In genomic region chr11:34953955-34954354, GRCh38 we compare ENCODE assay signal across 24 cellular contexts.
"Had no signal": no experiment of that assay in that cellular context is flagged by ENCODE, and none has a peak within 500 bp of the region (broad histone marks: within the 10 kb centered on the region; RNA-seq: fewer than 3 reads in every experiment).

No MANE protein-coding gene starts in this region.

- H3K4me1 Mint-ChIP-seq: activated naive CD4-positive, alpha-beta T cell treated with anti-CD3 and anti-CD28 coated beads, Interleukin-2, amount 10 ng/mL, durations not matched to agents 7 days and 5 days had no signal

- H3K27ac ChIP-seq: adrenal gland, cardiac muscle cell, SK-N-MC had no signal

- H3K4me3 ChIP-seq: adrenal gland, cardiac muscle cell, SK-N-MC had no signal

- H3K27me3 Mint-ChIP-seq: activated naive CD4-positive, alpha-beta T cell treated with anti-CD3 and anti-CD28 coated beads, Interleukin-2, amount 10 ng/mL, durations not matched to agents 7 days and 5 days; activated naive CD8-positive, alpha-beta T cell treated with anti-CD3 and anti-CD28 coated beads, Interleukin-2, amount 10 ng/mL, durations not matched to agents 7 days and 5 days; brain; T-cell had no signal

- H3K9me3 Mint-ChIP-seq: activated naive CD4-positive, alpha-beta T cell treated with anti-CD3 and anti-CD28 coated beads, Interleukin-2, amount 10 ng/mL, durations not matched to agents 7 days and 5 days; activated naive CD8-positive, alpha-beta T cell treated with anti-CD3 and anti-CD28 coated beads, Interleukin-2, amount 10 ng/mL, durations not matched to agents 7 days and 5 days; activated T-helper 2 cell treated with anti-CD3 and anti-CD28 coated beads, Interferon-gamma antibody, Interleukin-2, Interleukin-4, amounts not matched to agents 10 μg/mL and 5 μg/mL and 100 μg/mL, durations not matched to agents 14 hours and 24 hours and 36 hours; T-cell had no signal

- H3K9me3 ChIP-seq: adrenal gland had no signal

- H3K27me3 ChIP-seq: adrenal gland, cardiac muscle cell had no signal

- H3K4me3 Mint-ChIP-seq: activated naive CD4-positive, alpha-beta T cell treated with anti-CD3 and anti-CD28 coated beads, Interleukin-2, amount 10 ng/mL, durations not matched to agents 7 days and 5 days; activated naive CD8-positive, alpha-beta T cell treated with anti-CD3 and anti-CD28 coated beads, Interleukin-2, amount 10 ng/mL, durations not matched to agents 7 days and 5 days; brain; T-cell had no signal

- H3K36me3 ChIP-seq: adrenal gland had no signal

- H3K27ac Mint-ChIP-seq: activated naive CD4-positive, alpha-beta T cell treated with anti-CD3 and anti-CD28 coated beads, Interleukin-2, amount 10 ng/mL, durations not matched to agents 7 days and 5 days; activated naive CD8-positive, alpha-beta T cell treated with anti-CD3 and anti-CD28 coated beads, Interleukin-2, amount 10 ng/mL, durations not matched to agents 7 days and 5 days; activated T-helper 2 cell treated with anti-CD3 and anti-CD28 coated beads, Interferon-gamma antibody, Interleukin-2, Interleukin-4, amounts not matched to agents 10 μg/mL and 5 μg/mL and 100 μg/mL, durations not matched to agents 14 hours and 24 hours and 36 hours; brain; T-cell had no signal

- ATAC-seq: T-cell had no signal

- DNase-seq: activated CD4-positive, alpha-beta T cell treated with anti-CD3 and anti-CD28 coated beads for 48 hours; activated CD4-positive, alpha-beta T cell treated with anti-CD3 and anti-CD28 coated beads, Interleukin-2, amount 50 U/mL, for 48 hours; activated gamma-delta T cell treated with Interleukin-2 at 50 U/mL for 16 hours; activated naive CD4-positive, alpha-beta T cell treated with anti-CD3 and anti-CD28 coated beads, Interleukin-2, amount 10 ng/mL, durations not matched to agents 7 days and 5 days; activated naive CD8-positive, alpha-beta T cell treated with anti-CD3 and anti-CD28 coated beads, Interleukin-2, amount 10 ng/mL, durations not matched to agents 7 days and 5 days; activated T-cell treated with anti-CD3 and anti-CD28 coated beads for 4 hours; activated T-cell treated with anti-CD3 and anti-CD28 coated beads, Interleukin-2, amount 50 U/mL, for 48 hours; adrenal gland; aorta; Kasumi-1; KBM-7; NCI-H1048; NCI-H146; NCI-H187 treated with DMSO at 0.1 percent for 48 hours; NCI-H2081 treated with DMSO at 0.1 percent for 48 hours; NCI-H446; NCI-H524; T-cell; T1000 had no signal

- FAIRE-seq: TTC549 had no signal
